In genomic region chr13:50171585-50172282, GRCh38 we compare ENCODE assay signal across 13 cellular contexts.
"Had no signal": no experiment of that assay in that cellular context is flagged by ENCODE, and none has a peak within 500 bp of the region (broad histone marks: within the 10 kb centered on the region; RNA-seq: fewer than 3 reads in every experiment).

No MANE protein-coding gene starts in this region.

- H3K4me3 ChIP-seq: psoas muscle, right lobe of liver had no signal

- H3K4me1 ChIP-seq: psoas muscle, right lobe of liver had no signal

- H3K36me3 ChIP-seq: right lobe of liver, WERI-Rb-1 had no signal

- DNase-seq: activated CD4-positive, alpha-beta memory T cell treated with anti-CD3 and anti-CD28 coated beads for 36 hours; activated CD4-positive, alpha-beta T cell treated with anti-CD3 and anti-CD28 coated beads for 36 hours; activated naive CD4-positive, alpha-beta T cell; activated naive CD8-positive, alpha-beta T cell treated with anti-CD3 and anti-CD28 coated beads for 36 hours; activated T-cell treated with anti-CD3 and anti-CD28 coated beads for 4 hours; amygdala; endodermal cell; hypothalamus; psoas muscle; right lobe of liver; stimulated activated CD4-positive, alpha-beta T cell treated with anti-CD3 and anti-CD28 coated beads, Interleukin-4, amount 100 ng/mL, for 4 hours; stimulated activated naive B cell treated with anti-CD40 and anti-IgM and Interleukin-4, amounts not matched to agents 10 μg/mL and 1 μg/mL and 100 μg/mL, for 72 hours; WERI-Rb-1 had no signal

- ATAC-seq: activated CD4-positive, alpha-beta T cell treated with anti-CD3 and anti-CD28 coated beads for 36 hours; psoas muscle; right lobe of liver; stimulated activated naive B cell treated with anti-CD40 and anti-IgM and Interleukin-4, amounts not matched to agents 10 μg/mL and 1 μg/mL and 100 μg/mL, for 72 hours had no signal

- H3K9me3 ChIP-seq: psoas muscle, right lobe of liver had no signal

- H3K27me3 ChIP-seq: right lobe of liver had no signal

- H3K27ac ChIP-seq: psoas muscle, right lobe of liver, WERI-Rb-1 had no signal
